9 cellular contexts compared by ENCODE assay signal in genomic region chr10:71966046-71967004, GRCh38. TPM values are rescaled to one million over a fixed set of nuclear protein-coding genes. Genes with fewer than 3 reads are reported as not detected.
A peak's percentile ranks its signal among the peaks of the same experiment; 100 is the strongest.
DNase-seq lines count a peak whose midpoint lies in the region; FAIRE-seq and TF ChIP-seq lines count a peak whose summit lies in the region.
"Had no signal": no experiment of that assay in that cellular context is flagged by ENCODE, and none has a peak within 500 bp of the region (broad histone marks: within the 10 kb centered on the region; RNA-seq: fewer than 3 reads in every experiment).

No MANE protein-coding gene starts in this region.

- intact Hi-C loops in adrenal gland (cut with DNase I) = no loop called here
- intact Hi-C loops in kidney (cut with DNase I) = no loop called here
- intact Hi-C loops in stomach (cut with DNase I; ENCODE audit: low total_unique reads) = no loop called here
- intact Hi-C loops in activated CD4-positive, alpha-beta T cell treated with anti-CD3 and anti-CD28 coated beads, Interleukin-2, amount 10 ng/mL, durations not matched to agents 24 days and 14 days (cut with micrococcal nuclease) = no loop called here

- H3K4me3 Mint-ChIP-seq in activated CD4-positive, alpha-beta T cell treated with anti-CD3 and anti-CD28 coated beads, Interleukin-2, amount 10 ng/mL, durations not matched to agents 24 days and 14 days = no peak overlapping the region

- H3K9me3 ChIP-seq in adrenal gland (replicated peaks in 1 of 3) (no peaks in the 10 kb centered on the region), kidney (ENCODE audit: control insufficient read depth in 1 of 2, low read length in 2 of 2) (no peaks in the 10 kb centered on the region), stomach (no peaks in the 10 kb centered on the region)

- peak overlapping the region; percentile 92 for H3K9ac ChIP-seq in kidney (ENCODE audit: low read length in 2 of 2)

- no peak for TF ChIP-seq POLR2A in adrenal gland (IDR thresholded peaks at IDR 0.05)
- TF ChIP-seq POLR2A in stomach (IDR thresholded peaks at IDR 0.05) = no peak

- peak overlapping the region in 4 of 5 donors; percentile 49 to 92 (median 90) for H3K27ac ChIP-seq in adrenal gland
- H3K27ac ChIP-seq in kidney (ENCODE audit: low read depth in 2 of 2, low read length in 2 of 2) = peak overlapping the region; percentile 93 to 94
- peak overlapping the region; percentile 73 to 97 (median 92) for H3K27ac ChIP-seq in stomach

- FAIRE-seq in kidney (lab: Jason Lieb, UNC) = no peak
- FAIRE-seq: GM12878 had no signal

- H3K4me1 Mint-ChIP-seq in activated CD4-positive, alpha-beta T cell treated with anti-CD3 and anti-CD28 coated beads, Interleukin-2, amount 10 ng/mL, durations not matched to agents 24 days and 14 days = peaks cover 8% of the 10 kb centered on the region

- no peaks in the 10 kb centered on the region for H3K9me3 Mint-ChIP-seq in activated CD4-positive, alpha-beta T cell treated with anti-CD3 and anti-CD28 coated beads, Interleukin-2, amount 10 ng/mL, durations not matched to agents 24 days and 14 days

- H3K4me3 ChIP-seq in H7 (ENCODE audit: insufficient read depth, low read depth, low read length) (no peak overlapping the region), adrenal gland (peak overlapping the region in 3 of 4 donors; percentile 23 to 94 (median 24)), kidney (ENCODE audit: low read length in 2 of 2) (peak overlapping the region; percentile 66 to 91), stomach (peak overlapping the region; percentile 64 to 80 (median 72))
- H3K4me3 ChIP-seq: GM12878 had no signal

- H3K27me3 ChIP-seq in H7 (ENCODE audit: control insufficient read depth, insufficient read depth, low read length) (peaks cover 28% of the 10 kb centered on the region), adrenal gland (no peaks in the 10 kb centered on the region), stomach (peaks cover 0 to 34% (median 8%) of the 10 kb centered on the region in 3 donors)

- H3K36me3 ChIP-seq in H7 (replicated peaks; ENCODE audit: control insufficient read depth, insufficient read depth, low read length) (no peaks in the 10 kb centered on the region), adrenal gland (replicated peaks in 1 of 2) (no peaks in the 10 kb centered on the region), kidney (ENCODE audit: control insufficient read depth in 1 of 2, insufficient read depth in 2 of 2, low read length in 2 of 2) (peaks cover 0 to 3% of the 10 kb centered on the region in 2 donors), stomach (no peaks in the 10 kb centered on the region)

- H3K36me3 Mint-ChIP-seq in activated CD4-positive, alpha-beta T cell treated with anti-CD3 and anti-CD28 coated beads, Interleukin-2, amount 10 ng/mL, durations not matched to agents 24 days and 14 days (ENCODE audit: low read depth) = no peaks in the 10 kb centered on the region

- 50 to 70% (median 57%) methylated on average over 6 of the region's 6 CpGs for WGBS in adrenal gland, 4 donors
- 63 to 78% (median 68%) methylated on average over 6 of the region's 6 CpGs for WGBS in stomach, 5 donors

- H3K4me1 ChIP-seq in adrenal gland (replicated peaks in 1 of 2) (peaks cover 11 to 67% of the 10 kb centered on the region in 2 donors), kidney (ENCODE audit: control insufficient read depth in 1 of 2, insufficient read depth in 1 of 2, low read depth in 1 of 2, low read length in 2 of 2) (peaks cover 23 to 38% of the 10 kb centered on the region in 2 donors), stomach (peaks cover 58 to 82% (median 73%) of the 10 kb centered on the region in 4 donors)

- peaks cover 49% of the 10 kb centered on the region for H3K27me3 Mint-ChIP-seq in activated CD4-positive, alpha-beta T cell treated with anti-CD3 and anti-CD28 coated beads, Interleukin-2, amount 10 ng/mL, durations not matched to agents 24 days and 14 days

- TF ChIP-seq CTCF in adrenal gland (IDR thresholded peaks at IDR 0.05) (no peak), kidney (IDR thresholded peaks at IDR 0.05; ENCODE audit: borderline replicate concordance, extremely low read depth, insufficient read depth) (no peak), stomach (IDR thresholded peaks at IDR 0.05) (no peak)

- TF ChIP-seq EP300 in stomach (IDR thresholded peaks at IDR 0.05) = no peak

- DNase-seq in H7 = peak; percentile 13
- DNase-seq in adrenal gland = peak in 2 of 7 donors; percentile 26 to 40
- DNase-seq in kidney = no peak
- DNase-seq in stomach = no peak
- no peak for DNase-seq in stimulated activated CD4-positive, alpha-beta T cell treated with anti-CD3 and anti-CD28 coated beads, Interleukin-12 subunit alpha, Interleukin-12 subunit beta, amount 100 ng/mL, for 4 hours
- no peak for DNase-seq in DMS53 (lab: John Stamatoyannopoulos, UW)
- DNase-seq in activated CD4-positive, alpha-beta T cell treated with anti-CD3 and anti-CD28 coated beads, Interleukin-2, amount 10 ng/mL, durations not matched to agents 24 days and 14 days = no peak
- no peak for DNase-seq in NCI-H1436 treated with DMSO at 0.1 percent for 48 hours (lab: John Stamatoyannopoulos, UW)

- no peak overlapping the region for H3K27ac Mint-ChIP-seq in activated CD4-positive, alpha-beta T cell treated with anti-CD3 and anti-CD28 coated beads, Interleukin-2, amount 10 ng/mL, durations not matched to agents 24 days and 14 days

RNA-seq across cellular contexts. Expression of gene CHST3, which starts 2.1 kb away (rescaled TPM):
- 4.1 and 4.2 TPM in 2 replicates for total RNA-seq in H7 (2014; rRNA removed; shearing (Covaris generic))
- total RNA-seq in adrenal gland (10 to 100 TPM; 32.2 to 49.7 (median 35.9) TPM), kidney (31.5 TPM), stomach (10 to 100 TPM in 4 of 5 donors, 1 to 10 TPM in 1; 4.9 to 26.8 (median 17.0) TPM)
- polyA plus RNA-seq in adrenal gland (10 to 100 TPM in 1 of 3 donors, 1 to 10 TPM in 2; 3.9 to 30.2 (median 5.4) TPM), kidney (ENCODE audit: insufficient read depth, low read depth, low replicate concordance) (9.1 TPM), stomach (1 to 10 TPM; 1.5 to 4.7 (median 3.3) TPM)
- 0.36 and 0.63 TPM in 2 replicates for total RNA-seq in activated CD4-positive, alpha-beta T cell treated with anti-CD3 and anti-CD28 coated beads, Interleukin-2, amount 10 ng/mL, durations not matched to agents 24 days and 14 days
